20 cellular contexts compared by ENCODE assay signal in genomic region chr6:101539510-101540245, GRCh38.
DNase-seq lines count a peak whose midpoint lies in the region; ATAC-seq and TF ChIP-seq lines count a peak whose summit lies in the region.
"Had no signal": no experiment of that assay in that cellular context is flagged by ENCODE, and none has a peak within 500 bp of the region (broad histone marks: within the 10 kb centered on the region; RNA-seq: fewer than 3 reads in every experiment).

No MANE protein-coding gene starts in this region.

- H3K27me3 Mint-ChIP-seq in mesothelial cell of epicardium (ENCODE audit: low read depth) = no peaks in the 10 kb centered on the region
- H3K27me3 Mint-ChIP-seq: activated CD4-positive, alpha-beta memory T cell treated with anti-CD3 and anti-CD28 coated beads, Interleukin-2, amount 10 ng/mL, durations not matched to agents 7 days and 5 days; activated naive CD8-positive, alpha-beta T cell treated with anti-CD3 and anti-CD28 coated beads, Interleukin-2, amount 10 ng/mL, durations not matched to agents 7 days and 5 days had no signal

- ATAC-seq in HG03280 (IDR thresholded peaks at IDR 0.05; ENCODE audit: unreplicated experiment) = no peak
- ATAC-seq: activated T-cell treated with anti-CD3 and anti-CD28 coated beads, Interleukin-2, amount 50 U/mL, for 72 hours; natural killer cell; psoas muscle had no signal

- TF ChIP-seq CTCF in mesothelial cell of epicardium (IDR thresholded peaks at IDR 0.05; ENCODE audit: unreplicated experiment) = no peak

- H3K4me1 Mint-ChIP-seq in mesothelial cell of epicardium = peaks cover 35% of the 10 kb centered on the region
- H3K4me1 Mint-ChIP-seq: activated CD4-positive, alpha-beta memory T cell treated with anti-CD3 and anti-CD28 coated beads, Interleukin-2, amount 10 ng/mL, durations not matched to agents 7 days and 5 days; activated naive CD8-positive, alpha-beta T cell treated with anti-CD3 and anti-CD28 coated beads, Interleukin-2, amount 10 ng/mL, durations not matched to agents 7 days and 5 days; natural killer cell had no signal

- DNase-seq in ELR (ENCODE audit: low read depth) (peak; percentile 70), RPMI7951 (ENCODE audit: low read depth) (peak; percentile 13), dedifferentiated amniotic fluid mesenchymal stem cell (ENCODE audit: extremely low spot score) (peak; percentile 86), mesothelial cell of epicardium (ENCODE audit: low spot score in 2 of 2, unreplicated experiment in 2 of 2) (no peak), foreskin melanocyte (no peak), NCI-H2171 (lab: John Stamatoyannopoulos, UW) (no peak), 8988T (no peak)
- DNase-seq: activated CD4-positive, alpha-beta memory T cell treated with anti-CD3 and anti-CD28 coated beads, Interleukin-2, amount 10 ng/mL, durations not matched to agents 7 days and 5 days; activated naive CD8-positive, alpha-beta T cell treated with anti-CD3 and anti-CD28 coated beads, Interleukin-2, amount 10 ng/mL, durations not matched to agents 7 days and 5 days; activated T-cell treated with anti-CD3 and anti-CD28 coated beads, Interleukin-2, amount 50 U/mL, for 72 hours; BE2C; colonic mucosa; MG63; natural killer cell; NCI-H187; NCI-H526; Peyer's patch; psoas muscle; WERI-Rb-1 had no signal

- H3K27ac Mint-ChIP-seq in mesothelial cell of epicardium = peak overlapping the region; percentile 27
- H3K27ac Mint-ChIP-seq: activated CD4-positive, alpha-beta memory T cell treated with anti-CD3 and anti-CD28 coated beads, Interleukin-2, amount 10 ng/mL, durations not matched to agents 7 days and 5 days; activated naive CD8-positive, alpha-beta T cell treated with anti-CD3 and anti-CD28 coated beads, Interleukin-2, amount 10 ng/mL, durations not matched to agents 7 days and 5 days; activated T-cell treated with anti-CD3 and anti-CD28 coated beads, Interleukin-2, amount 50 U/mL, for 72 hours; natural killer cell had no signal

- H3K9me3 Mint-ChIP-seq in mesothelial cell of epicardium = no peaks in the 10 kb centered on the region
- H3K9me3 Mint-ChIP-seq: activated naive CD8-positive, alpha-beta T cell treated with anti-CD3 and anti-CD28 coated beads, Interleukin-2, amount 10 ng/mL, durations not matched to agents 7 days and 5 days had no signal

- no peaks in the 10 kb centered on the region for H3K36me3 Mint-ChIP-seq in mesothelial cell of epicardium
- H3K36me3 Mint-ChIP-seq: activated naive CD8-positive, alpha-beta T cell treated with anti-CD3 and anti-CD28 coated beads, Interleukin-2, amount 10 ng/mL, durations not matched to agents 7 days and 5 days; natural killer cell had no signal

- H3K4me3 Mint-ChIP-seq in mesothelial cell of epicardium = no peak overlapping the region
- H3K4me3 Mint-ChIP-seq: activated CD4-positive, alpha-beta memory T cell treated with anti-CD3 and anti-CD28 coated beads, Interleukin-2, amount 10 ng/mL, durations not matched to agents 7 days and 5 days; activated naive CD8-positive, alpha-beta T cell treated with anti-CD3 and anti-CD28 coated beads, Interleukin-2, amount 10 ng/mL, durations not matched to agents 7 days and 5 days; activated T-cell treated with anti-CD3 and anti-CD28 coated beads, Interleukin-2, amount 50 U/mL, for 72 hours; natural killer cell had no signal

Comparison
In these comparisons a context has a peak if more than half of its experiments do, and no peak if none do; other contexts are left out.
1. DNase-seq: peak in ELR (single experiment), RPMI7951 (single experiment) and dedifferentiated amniotic fluid mesenchymal stem cell (single experiment); none in mesothelial cell of epicardium (0 of 2), foreskin melanocyte (single experiment), NCI-H2171 (single experiment) and 8988T (single experiment).